In the genomic region with DNA sequence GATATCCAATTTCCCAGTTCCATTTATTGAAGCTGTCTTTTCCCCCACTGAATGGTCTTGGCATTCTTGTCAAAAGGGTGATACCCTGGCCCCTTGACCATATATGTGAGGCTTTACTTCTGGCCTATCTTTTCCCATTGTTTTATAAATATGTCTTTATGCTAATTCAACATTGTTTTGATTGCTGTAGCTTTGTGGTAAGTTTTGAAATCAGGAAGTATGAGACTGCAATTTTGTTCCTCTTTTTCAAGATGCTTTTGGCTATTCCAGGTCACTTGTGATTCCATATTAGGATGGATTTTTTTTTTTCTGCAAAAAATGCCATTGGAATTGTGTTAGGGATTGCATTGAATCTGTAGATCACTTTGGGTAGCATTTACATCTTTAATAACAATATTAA, we compare ENCODE assay signal across 18 cellular contexts.
"Had no signal": no experiment of that assay in that cellular context is flagged by ENCODE, and none has a peak within 500 bp of the region (broad histone marks: within the 10 kb centered on the region; RNA-seq: fewer than 3 reads in every experiment).

No MANE protein-coding gene starts in this region.

- H3K27ac Mint-ChIP-seq: activated CD4-positive, alpha-beta T cell treated with anti-CD3 and anti-CD28 coated beads, Interleukin-2, amount 10 ng/mL, durations not matched to agents 24 days and 14 days; activated CD8-positive, alpha-beta T cell treated with anti-CD3 and anti-CD28 coated beads, Interleukin-2, amount 10 ng/mL, durations not matched to agents 7 days and 5 days; activated naive CD4-positive, alpha-beta T cell treated with anti-CD3 and anti-CD28 coated beads, Interleukin-2, amount 50 U/mL, for 72 hours; activated T-cell treated with anti-CD3 and anti-CD28 coated beads, Interleukin-2, amount 50 U/mL, for 72 hours; memory B cell; naive thymus-derived CD8-positive, alpha-beta T cell; stimulated activated naive B cell treated with anti-CD40 and anti-IgM and Interleukin-4, amounts not matched to agents 10 μg/mL and 1 μg/mL and 100 μg/mL, for 72 hours had no signal

- H3K27me3 ChIP-seq: tibial artery had no signal

- H3K27me3 Mint-ChIP-seq: naive thymus-derived CD8-positive, alpha-beta T cell had no signal

- H3K4me1 Mint-ChIP-seq: activated CD4-positive, alpha-beta T cell treated with anti-CD3 and anti-CD28 coated beads, Interleukin-2, amount 10 ng/mL, durations not matched to agents 24 days and 14 days; stimulated activated naive B cell treated with anti-CD40 and anti-IgM and Interleukin-4, amounts not matched to agents 10 μg/mL and 1 μg/mL and 100 μg/mL, for 72 hours had no signal

- H3K9me3 Mint-ChIP-seq: activated T-cell treated with anti-CD3 and anti-CD28 coated beads, Interleukin-2, amount 50 U/mL, for 72 hours; stimulated activated naive B cell treated with anti-CD40 and anti-IgM and Interleukin-4, amounts not matched to agents 10 μg/mL and 1 μg/mL and 100 μg/mL, for 72 hours had no signal

- ATAC-seq: activated CD8-positive, alpha-beta T cell treated with anti-CD3 and anti-CD28 coated beads, Interleukin-2, amount 10 ng/mL, durations not matched to agents 7 days and 5 days; activated naive CD4-positive, alpha-beta T cell treated with anti-CD3 and anti-CD28 coated beads, Interleukin-2, amount 50 U/mL, for 72 hours; activated T-cell treated with anti-CD3 and anti-CD28 coated beads, Interleukin-2, amount 50 U/mL, for 72 hours; esophagus mucosa; left ventricle myocardium superior; naive thymus-derived CD8-positive, alpha-beta T cell; stimulated activated naive B cell treated with anti-CD40 and anti-IgM and Interleukin-4, amounts not matched to agents 10 μg/mL and 1 μg/mL and 100 μg/mL, for 72 hours had no signal

- H3K36me3 Mint-ChIP-seq: memory B cell; stimulated activated naive B cell treated with anti-CD40 and anti-IgM and Interleukin-4, amounts not matched to agents 10 μg/mL and 1 μg/mL and 100 μg/mL, for 72 hours had no signal

- H3K4me3 Mint-ChIP-seq: activated CD4-positive, alpha-beta T cell treated with anti-CD3 and anti-CD28 coated beads, Interleukin-2, amount 10 ng/mL, durations not matched to agents 24 days and 14 days; activated CD8-positive, alpha-beta T cell treated with anti-CD3 and anti-CD28 coated beads, Interleukin-2, amount 10 ng/mL, durations not matched to agents 7 days and 5 days; activated T-cell treated with anti-CD3 and anti-CD28 coated beads, Interleukin-2, amount 50 U/mL, for 72 hours; memory B cell; naive thymus-derived CD8-positive, alpha-beta T cell; stimulated activated naive B cell treated with anti-CD40 and anti-IgM and Interleukin-4, amounts not matched to agents 10 μg/mL and 1 μg/mL and 100 μg/mL, for 72 hours had no signal

- H3K4me3 ChIP-seq: tibial artery had no signal

- H3K27ac ChIP-seq: tibial artery had no signal

- H3K4me1 ChIP-seq: tibial artery had no signal

- FAIRE-seq: urothelium cell line had no signal

- DNase-seq: activated CD4-positive, alpha-beta T cell treated with anti-CD3 and anti-CD28 coated beads, Interleukin-2, amount 10 ng/mL, durations not matched to agents 24 days and 14 days; activated CD4-positive, CD25-positive, alpha-beta regulatory T cell; activated CD8-positive, alpha-beta memory T cell treated with anti-CD3 and anti-CD28 coated beads, Interleukin-2, amount 50 U/mL, for 48 hours; activated CD8-positive, alpha-beta T cell treated with anti-CD3 and anti-CD28 coated beads, Interleukin-2, amount 10 ng/mL, durations not matched to agents 7 days and 5 days; activated gamma-delta T cell; activated T-cell treated with anti-CD3 and anti-CD28 coated beads, Interleukin-2, amount 50 U/mL, for 72 hours; hypothalamus; left ventricle myocardium superior; naive thymus-derived CD8-positive, alpha-beta T cell; nucleus accumbens; posterior cingulate gyrus; stimulated activated CD4-positive, alpha-beta T cell treated with anti-CD3 and anti-CD28 coated beads, Interleukin-2, amount 100 ng/mL, for 48 hours; stimulated activated naive B cell treated with anti-CD40 and anti-IgM and Interleukin-4, amounts not matched to agents 10 μg/mL and 1 μg/mL and 100 μg/mL, for 72 hours; tibial artery had no signal

- H3K9me3 ChIP-seq: tibial artery had no signal

- H3K36me3 ChIP-seq: tibial artery had no signal
